In the genomic region with DNA sequence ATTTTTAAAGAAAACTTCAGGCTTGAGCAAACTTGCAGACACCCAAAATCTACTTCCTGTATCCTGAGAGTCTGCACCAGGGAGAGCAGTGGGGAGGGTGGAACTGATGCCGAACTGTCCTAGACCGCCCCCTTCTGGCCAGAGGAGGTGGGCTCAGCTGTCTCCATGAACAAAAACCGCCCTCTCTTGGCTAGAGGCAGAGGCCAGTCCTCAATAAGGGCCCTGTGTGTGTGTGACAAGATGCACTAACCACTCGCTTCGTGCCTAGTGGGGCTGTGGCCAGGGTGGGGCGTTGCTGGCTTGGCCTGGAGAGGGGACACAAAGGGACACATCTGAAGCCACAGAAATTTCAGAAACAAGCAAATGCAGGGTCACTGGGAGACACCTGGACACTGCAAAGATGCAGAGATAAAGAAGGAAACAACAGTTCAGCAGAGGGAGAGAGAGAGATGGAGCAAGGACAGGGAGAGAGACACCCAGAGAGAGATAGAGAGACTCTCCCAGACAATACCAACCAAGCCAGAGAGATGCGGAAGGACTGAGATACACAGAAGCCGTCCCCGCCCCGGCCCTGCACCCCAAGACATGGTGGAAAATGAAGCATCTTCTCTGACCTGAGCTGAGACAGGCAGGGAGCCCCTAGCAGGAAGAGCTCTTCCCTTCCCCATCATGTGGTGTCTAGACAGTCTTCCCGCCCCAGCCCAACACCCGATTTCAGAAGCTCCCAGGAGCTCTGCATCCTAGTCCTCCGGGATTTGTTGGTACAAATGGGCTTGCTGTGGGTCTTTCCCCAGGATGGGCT, we compare ENCODE assay signal across 8 cellular contexts. TPM values are rescaled to one million over a fixed set of nuclear protein-coding genes. Genes with fewer than 3 reads are reported as not detected.
DNase-seq lines count a peak whose midpoint lies in the region; ATAC-seq, FAIRE-seq and TF ChIP-seq lines count a peak whose summit lies in the region.

No MANE protein-coding gene starts in this region.

- H3K4me3 Mint-ChIP-seq in brain = no peak overlapping the region
- H3K4me3 Mint-ChIP-seq in immature natural killer cell = peak overlapping the region in 1 of 5 donors; percentile 15

- H3K4me1 Mint-ChIP-seq in brain = peaks cover 11% of the 10 kb centered on the region
- H3K4me1 Mint-ChIP-seq in immature natural killer cell = peaks cover 8 to 10% of the 10 kb centered on the region in 2 donors

- peak; percentile 97 for ATAC-seq in HG02970 (IDR thresholded peaks at IDR 0.05; ENCODE audit: low FRiP score, unreplicated experiment)

- peak; percentile 90 to 91 for TF ChIP-seq CTCF in brain (conservative IDR thresholded peaks at IDR 0.05)

- no peaks in the 10 kb centered on the region for H3K9me3 Mint-ChIP-seq in brain
- no peaks in the 10 kb centered on the region for H3K9me3 Mint-ChIP-seq in immature natural killer cell

- peak overlapping the region; percentile 26 to 94 (median 39) for H3K27ac Mint-ChIP-seq in brain
- peak overlapping the region in 2 of 6 donors; percentile 69 to 70 for H3K27ac Mint-ChIP-seq in immature natural killer cell

- H3K27me3 Mint-ChIP-seq in brain (peaks cover 8% of the 10 kb centered on the region), immature natural killer cell (ENCODE audit: low read depth in 3 of 3) (peaks cover 4 to 8% (median 6%) of the 10 kb centered on the region in 3 donors)

- DNase-seq in GM18507 (ENCODE audit: extremely low spot score, insufficient read length, low read depth) (peak; percentile 89), NCI-H1930 (lab: John Stamatoyannopoulos, UW) (peak; percentile 28 to 31), UCSD-AML1 (lab: John Stamatoyannopoulos, UW; ENCODE audit: unreplicated experiment) (peak; percentile 82), immature natural killer cell (peak; percentile 76 to 82 (median 80))
- DNase-seq in stimulated activated CD4-positive, alpha-beta T cell treated with anti-CD3 and anti-CD28 coated beads, Interleukin-15, amount 100 ng/mL, for 24 hours = peak; percentile 90

- no peaks in the 10 kb centered on the region for H3K36me3 Mint-ChIP-seq in brain
- peaks cover 0 to 3% (median 0%) of the 10 kb centered on the region in 3 donors for H3K36me3 Mint-ChIP-seq in immature natural killer cell

- peak; percentile 68 for FAIRE-seq in A204.1 (lab: Jason Lieb, UNC)
- FAIRE-seq in GM18507 (lab: Jason Lieb, UNC) = peak; percentile 92

RNA-seq across cellular contexts. Expression of gene FXYD4, which starts 22.7 kb away (rescaled TPM):
- polyA plus RNA-seq in brain (ENCODE audit: insufficient read depth, low read depth, low replicate concordance) (3.4 TPM), immature natural killer cell (not detected)

Comparison
In these comparisons a context has a peak if more than half of its experiments do, and no peak if none do; other contexts are left out.
1. Peak in every context shown above with its lines: DNase-seq and ATAC-seq.
2. DNase-seq: peak in every context shown above with its lines; median percentile 90 in stimulated activated CD4-positive, alpha-beta T cell treated with anti-CD3 and anti-CD28 coated beads, Interleukin-15, amount 100 ng/mL, for 24 hours; 89 in GM18507; 82 in UCSD-AML1; 80 in immature natural killer cell; 30 in NCI-H1930.